14 cellular contexts compared by ENCODE assay signal in the genomic region with DNA sequence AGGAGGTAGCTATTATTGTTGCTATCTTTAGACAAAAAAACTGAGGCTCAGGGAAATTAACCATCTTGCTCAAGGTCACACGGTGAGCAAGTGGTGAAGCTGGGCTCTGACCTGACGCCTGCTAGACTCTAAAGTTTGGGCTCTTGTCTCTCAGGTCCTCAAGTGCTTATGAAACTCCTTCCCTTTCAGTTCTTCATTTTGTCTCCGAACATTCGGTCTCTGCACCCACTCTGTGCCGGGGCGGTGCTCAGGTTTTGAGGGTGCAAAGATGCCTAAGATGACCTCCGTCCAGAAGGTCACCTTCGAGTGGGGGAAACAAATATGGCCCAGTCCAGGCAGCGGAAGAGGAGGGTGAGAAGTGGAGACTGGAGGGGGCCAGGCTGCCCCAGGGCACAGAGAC. TPM values are rescaled to one million over a fixed set of nuclear protein-coding genes. Genes with fewer than 3 reads are reported as not detected.
A peak's percentile ranks its signal among the peaks of the same experiment; 100 is the strongest.
DNase-seq lines count a peak whose midpoint lies in the region; ATAC-seq, FAIRE-seq and TF ChIP-seq lines count a peak whose summit lies in the region.
"Had no signal": no experiment of that assay in that cellular context is flagged by ENCODE, and none has a peak within 500 bp of the region (broad histone marks: within the 10 kb centered on the region; RNA-seq: fewer than 3 reads in every experiment).

No MANE protein-coding gene starts in this region.

- no peak for TF ChIP-seq POLR2A in GM18505 (IDR thresholded peaks at IDR 0.05; ENCODE audit: borderline replicate concordance, extremely low read depth, insufficient read depth, insufficient read length)

- H4K20me1 ChIP-seq in astrocyte (ENCODE audit: insufficient read depth, low read length), result no peaks in the 10 kb centered on the region

- no peaks in the 10 kb centered on the region for H3K4me1 Mint-ChIP-seq in astrocyte (ENCODE audit: low read depth, unreplicated experiment)

- H3K36me3 Mint-ChIP-seq in astrocyte (ENCODE audit: low read depth, unreplicated experiment), result no peaks in the 10 kb centered on the region
- H3K36me3 Mint-ChIP-seq: stimulated activated effector memory CD8-positive, alpha-beta T cell treated with anti-CD3 and anti-CD28 coated beads, Interleukin-12 subunit alpha, Interleukin-12 subunit beta, amount 100 ng/mL, for 72 hours had no signal

- no peak for TF ChIP-seq CTCF in astrocyte (IDR thresholded peaks at IDR 0.05; ENCODE audit: insufficient read depth, low read depth, low read length)

- ATAC-seq in GM18505 (IDR thresholded peaks at IDR 0.05; ENCODE audit: unreplicated experiment) (peak; percentile 78), GM21423 (IDR thresholded peaks at IDR 0.05; ENCODE audit: unreplicated experiment) (peak; percentile 76), HG03066 (IDR thresholded peaks at IDR 0.05; ENCODE audit: low read depth, unreplicated experiment) (peak; percentile 91)
- ATAC-seq: activated naive CD8-positive, alpha-beta T cell treated with anti-CD3 and anti-CD28 coated beads, Interleukin-2, amount 50 U/mL, for 24 hours; stimulated activated effector memory CD8-positive, alpha-beta T cell treated with anti-CD3 and anti-CD28 coated beads, Interleukin-12 subunit alpha, Interleukin-12 subunit beta, amount 100 ng/mL, for 72 hours had no signal

- no peak overlapping the region for H3K9ac ChIP-seq in astrocyte (ENCODE audit: low read length)

- DNase-seq in astrocyte (ENCODE audit: low read depth), result no peak
- no peak for DNase-seq in KBM-7
- DNase-seq in NCI-H1092 (lab: John Stamatoyannopoulos, UW), result no peak
- no peak for DNase-seq in activated naive CD4-positive, alpha-beta T cell (lab: John Stamatoyannopoulos, UW)
- DNase-seq in NCI-H146 (lab: John Stamatoyannopoulos, UW), result no peak
- DNase-seq: activated naive CD8-positive, alpha-beta T cell treated with anti-CD3 and anti-CD28 coated beads, Interleukin-2, amount 50 U/mL, for 24 hours; BE2C; NCI-H226 had no signal

- in situ Hi-C loops in KBM-7 (cut with MboI; ENCODE audit: low pct_unique_long_range_greater_than_20kb, low sequenced_read_pairs), result no loop called here

- no peaks in the 10 kb centered on the region for H3K9me3 Mint-ChIP-seq in astrocyte (ENCODE audit: unreplicated experiment)
- H3K9me3 Mint-ChIP-seq: activated naive CD8-positive, alpha-beta T cell treated with anti-CD3 and anti-CD28 coated beads, Interleukin-2, amount 50 U/mL, for 24 hours; stimulated activated effector memory CD8-positive, alpha-beta T cell treated with anti-CD3 and anti-CD28 coated beads, Interleukin-12 subunit alpha, Interleukin-12 subunit beta, amount 100 ng/mL, for 72 hours had no signal

- H3K36me3 ChIP-seq in astrocyte (ENCODE audit: insufficient read depth, low read length), result no peaks in the 10 kb centered on the region
- H3K36me3 ChIP-seq: BE2C had no signal

- H3K9me3 ChIP-seq in astrocyte (ENCODE audit: insufficient read depth, low read depth, low read length), result no peaks in the 10 kb centered on the region
- H3K9me3 ChIP-seq: BE2C had no signal

- no peak overlapping the region for H2AFZ ChIP-seq in astrocyte (ENCODE audit: low read depth, low read length)

- FAIRE-seq in astrocyte (lab: Jason Lieb, UNC), result no peak

- no peaks in the 10 kb centered on the region for H3K4me1 ChIP-seq in astrocyte (ENCODE audit: insufficient read depth, low read length)
- H3K4me1 ChIP-seq: BE2C had no signal

- no peak overlapping the region for H3K27ac ChIP-seq in astrocyte (ENCODE audit: low read depth, low read length)
- H3K27ac ChIP-seq: coronary artery had no signal

- H3K27me3 Mint-ChIP-seq in astrocyte (ENCODE audit: low read depth, unreplicated experiment), result peaks cover 27% of the 10 kb centered on the region

- peaks cover 20% of the 10 kb centered on the region for H3K27me3 ChIP-seq in astrocyte (ENCODE audit: insufficient read depth, low read length)

- H3K4me3 ChIP-seq in astrocyte (ENCODE audit: insufficient read depth, low read depth, low read length), result no peak overlapping the region
- H3K4me3 ChIP-seq: coronary artery had no signal

- no peak overlapping the region for H3K4me2 ChIP-seq in astrocyte (ENCODE audit: low read length)

- peak overlapping the region; percentile 50 for H3K4me3 Mint-ChIP-seq in astrocyte (ENCODE audit: unreplicated experiment)
- H3K4me3 Mint-ChIP-seq: activated naive CD8-positive, alpha-beta T cell treated with anti-CD3 and anti-CD28 coated beads, Interleukin-2, amount 50 U/mL, for 24 hours; stimulated activated effector memory CD8-positive, alpha-beta T cell treated with anti-CD3 and anti-CD28 coated beads, Interleukin-12 subunit alpha, Interleukin-12 subunit beta, amount 100 ng/mL, for 72 hours had no signal

- H3K27ac Mint-ChIP-seq in astrocyte (ENCODE audit: unreplicated experiment), result no peak overlapping the region
- H3K27ac Mint-ChIP-seq: activated naive CD8-positive, alpha-beta T cell treated with anti-CD3 and anti-CD28 coated beads, Interleukin-2, amount 50 U/mL, for 24 hours; stimulated activated effector memory CD8-positive, alpha-beta T cell treated with anti-CD3 and anti-CD28 coated beads, Interleukin-12 subunit alpha, Interleukin-12 subunit beta, amount 100 ng/mL, for 72 hours had no signal

- no peaks in the 10 kb centered on the region for H3K79me2 ChIP-seq in astrocyte (ENCODE audit: insufficient read depth, low read length)

RNA-seq across cellular contexts. Expression of gene OVOL1, which starts 16.0 kb away (rescaled TPM):
- total RNA-seq in astrocyte, result 0.22 and 1.0 TPM in 2 replicates
- total RNA-seq: posterior vena cava had no signal

RNA-seq across cellular contexts. Expression of gene AP5B1, which starts 22.1 kb away (rescaled TPM):
- 10.4 and 10.9 TPM in 2 replicates for total RNA-seq in astrocyte

RNA-seq across cellular contexts. Expression of gene SNX32, which starts 30.9 kb away (rescaled TPM):
- 1.2 and 1.5 TPM in 2 replicates for total RNA-seq in astrocyte

RNA-seq across cellular contexts. Expression of gene CFL1, which starts 55.1 kb away (rescaled TPM):
- 1,793 and 1,931 TPM in 2 replicates for total RNA-seq in astrocyte

RNA-seq across cellular contexts. Expression of gene MUS81, which starts 57.4 kb away (rescaled TPM):
- 59.9 and 64.3 TPM in 2 replicates for total RNA-seq in astrocyte
